Comparison of ENCODE assay signal across 30 cellular contexts in genomic region chr11:17561111-17561415, GRCh38. TPM values are rescaled to one million over a fixed set of nuclear protein-coding genes. Genes with fewer than 3 reads are reported as not detected.
"Had no signal": no experiment of that assay in that cellular context is flagged by ENCODE, and none has a peak within 500 bp of the region (broad histone marks: within the 10 kb centered on the region; RNA-seq: fewer than 3 reads in every experiment).

No MANE protein-coding gene starts in this region.

- H3K9me3 Mint-ChIP-seq: activated CD4-positive, alpha-beta memory T cell treated with anti-CD3 and anti-CD28 coated beads for 36 hours; activated CD4-positive, alpha-beta T cell treated with anti-CD3 and anti-CD28 coated beads, Interleukin-2, amount 10 ng/mL, durations not matched to agents 24 days and 14 days; activated naive CD4-positive, alpha-beta T cell treated with anti-CD3 and anti-CD28 coated beads for 36 hours; activated naive CD4-positive, alpha-beta T cell treated with anti-CD3 and anti-CD28 coated beads, Interleukin-2, amount 50 U/mL, for 24 hours; activated naive CD8-positive, alpha-beta T cell treated with anti-CD3 and anti-CD28 coated beads for 36 hours; activated naive CD8-positive, alpha-beta T cell treated with anti-CD3 and anti-CD28 coated beads, Interleukin-2, amount 50 U/mL, for 24 hours; activated T-cell treated with anti-CD3 and anti-CD28 coated beads, Interleukin-2, amount 50 U/mL, for 4 hours; activated T-helper 17 cell treated with anti-CD3 and anti-CD28 coated beads, Interleukin-2, amount 50 U/mL, for 72 hours; dendritic cell treated with granulocyte-macrophage colony-stimulating factor and Interleukin-4, amounts not matched to agents 40 ng/mL and 50 ng/mL, for 4 days; endodermal cell had no signal

- H3K4me1 ChIP-seq: adrenal gland, body of pancreas, esophagus muscularis mucosa, foreskin keratinocyte, gastrocnemius medialis had no signal

- H3K4me3 ChIP-seq: adrenal gland, body of pancreas, dorsolateral prefrontal cortex, esophagus muscularis mucosa, gastrocnemius medialis had no signal

- H3K27me3 Mint-ChIP-seq: activated CD4-positive, alpha-beta T cell treated with anti-CD3 and anti-CD28 coated beads, Interleukin-2, amount 10 ng/mL, durations not matched to agents 24 days and 14 days; dendritic cell treated with granulocyte-macrophage colony-stimulating factor and Interleukin-4, amounts not matched to agents 40 ng/mL and 50 ng/mL, for 4 days had no signal

- H3K27ac Mint-ChIP-seq: activated CD4-positive, alpha-beta memory T cell treated with anti-CD3 and anti-CD28 coated beads for 36 hours; activated CD4-positive, alpha-beta T cell treated with anti-CD3 and anti-CD28 coated beads for 36 hours; activated CD4-positive, alpha-beta T cell treated with anti-CD3 and anti-CD28 coated beads, Interleukin-2, amount 10 ng/mL, durations not matched to agents 24 days and 14 days; activated CD8-positive, alpha-beta T cell treated with anti-CD3 and anti-CD28 coated beads, Interleukin-2, amount 10 ng/mL, durations not matched to agents 7 days and 5 days; activated naive CD4-positive, alpha-beta T cell treated with anti-CD3 and anti-CD28 coated beads for 36 hours; activated naive CD4-positive, alpha-beta T cell treated with anti-CD3 and anti-CD28 coated beads, Interleukin-2, amount 50 U/mL, for 24 hours; activated naive CD8-positive, alpha-beta T cell treated with anti-CD3 and anti-CD28 coated beads for 36 hours; activated naive CD8-positive, alpha-beta T cell treated with anti-CD3 and anti-CD28 coated beads, Interleukin-2, amount 50 U/mL, for 24 hours; activated T-helper 17 cell treated with anti-CD3 and anti-CD28 coated beads, Interleukin-2, amount 50 U/mL, for 72 hours; dendritic cell treated with granulocyte-macrophage colony-stimulating factor and Interleukin-4, amounts not matched to agents 40 ng/mL and 50 ng/mL, for 4 days; endodermal cell had no signal

- H3K27me3 ChIP-seq: body of pancreas, foreskin keratinocyte, gastrocnemius medialis had no signal

- H3K4me3 Mint-ChIP-seq: activated CD4-positive, alpha-beta memory T cell treated with anti-CD3 and anti-CD28 coated beads for 36 hours; activated CD4-positive, alpha-beta T cell treated with anti-CD3 and anti-CD28 coated beads for 36 hours; activated CD4-positive, alpha-beta T cell treated with anti-CD3 and anti-CD28 coated beads, Interleukin-2, amount 10 ng/mL, durations not matched to agents 24 days and 14 days; activated CD8-positive, alpha-beta T cell treated with anti-CD3 and anti-CD28 coated beads, Interleukin-2, amount 10 ng/mL, durations not matched to agents 7 days and 5 days; activated naive CD4-positive, alpha-beta T cell treated with anti-CD3 and anti-CD28 coated beads for 36 hours; activated naive CD4-positive, alpha-beta T cell treated with anti-CD3 and anti-CD28 coated beads, Interleukin-2, amount 50 U/mL, for 24 hours; activated naive CD8-positive, alpha-beta T cell treated with anti-CD3 and anti-CD28 coated beads for 36 hours; activated naive CD8-positive, alpha-beta T cell treated with anti-CD3 and anti-CD28 coated beads, Interleukin-2, amount 50 U/mL, for 24 hours; activated T-cell treated with anti-CD3 and anti-CD28 coated beads, Interleukin-2, amount 50 U/mL, for 4 hours; activated T-helper 17 cell treated with anti-CD3 and anti-CD28 coated beads, Interleukin-2, amount 50 U/mL, for 72 hours; dendritic cell treated with granulocyte-macrophage colony-stimulating factor and Interleukin-4, amounts not matched to agents 40 ng/mL and 50 ng/mL, for 4 days; endodermal cell had no signal

- H3K36me3 ChIP-seq: adrenal gland, esophagus muscularis mucosa, gastrocnemius medialis had no signal

- H3K4me1 Mint-ChIP-seq: activated CD4-positive, alpha-beta T cell treated with anti-CD3 and anti-CD28 coated beads for 36 hours; activated CD4-positive, alpha-beta T cell treated with anti-CD3 and anti-CD28 coated beads, Interleukin-2, amount 10 ng/mL, durations not matched to agents 24 days and 14 days; activated naive CD4-positive, alpha-beta T cell treated with anti-CD3 and anti-CD28 coated beads, Interleukin-2, amount 50 U/mL, for 24 hours; activated naive CD8-positive, alpha-beta T cell treated with anti-CD3 and anti-CD28 coated beads for 36 hours; activated naive CD8-positive, alpha-beta T cell treated with anti-CD3 and anti-CD28 coated beads, Interleukin-2, amount 50 U/mL, for 24 hours; activated T-helper 17 cell treated with anti-CD3 and anti-CD28 coated beads, Interleukin-2, amount 50 U/mL, for 72 hours had no signal

- H3K27ac ChIP-seq: adrenal gland, body of pancreas, dorsolateral prefrontal cortex, esophagus muscularis mucosa, foreskin keratinocyte, gastrocnemius medialis had no signal

- DNase-seq: activated CD4-positive, alpha-beta memory T cell treated with anti-CD3 and anti-CD28 coated beads for 36 hours; activated CD4-positive, alpha-beta T cell treated with anti-CD3 and anti-CD28 coated beads for 36 hours; activated CD4-positive, alpha-beta T cell treated with anti-CD3 and anti-CD28 coated beads, Interleukin-2, amount 10 ng/mL, durations not matched to agents 24 days and 14 days; activated CD4-positive, CD25-positive, alpha-beta regulatory T cell; activated CD4-positive, CD25-positive, alpha-beta regulatory T cell treated with anti-CD3 and anti-CD28 coated beads, Interleukin-2, amount 50 U/mL, for 72 hours; activated CD8-positive, alpha-beta T cell treated with anti-CD3 and anti-CD28 coated beads, Interleukin-2, amount 10 ng/mL, durations not matched to agents 7 days and 5 days; activated effector memory CD4-positive, alpha-beta T cell treated with Interleukin-2 at 50 U/mL for 16 hours; activated naive CD4-positive, alpha-beta T cell treated with anti-CD3 and anti-CD28 coated beads for 36 hours; activated naive CD8-positive, alpha-beta T cell treated with anti-CD3 and anti-CD28 coated beads for 36 hours; activated naive CD8-positive, alpha-beta T cell treated with anti-CD3 and anti-CD28 coated beads, Interleukin-2, amount 50 U/mL, for 24 hours; activated T-cell treated with anti-CD3 and anti-CD28 coated beads, Interleukin-2, amount 50 U/mL, for 4 hours; adrenal gland; amygdala; body of pancreas; caudate nucleus; effector memory CD4-positive, alpha-beta T cell; erythroblast; foreskin keratinocyte; gastrocnemius medialis; glutamatergic neuron; T-helper 2 cell had no signal

- ATAC-seq: activated CD4-positive, alpha-beta T cell treated with anti-CD3 and anti-CD28 coated beads for 36 hours; activated CD8-positive, alpha-beta T cell treated with anti-CD3 and anti-CD28 coated beads, Interleukin-2, amount 10 ng/mL, durations not matched to agents 7 days and 5 days; activated naive CD8-positive, alpha-beta T cell treated with anti-CD3 and anti-CD28 coated beads, Interleukin-2, amount 50 U/mL, for 24 hours; activated T-cell treated with anti-CD3 and anti-CD28 coated beads, Interleukin-2, amount 50 U/mL, for 4 hours; activated T-helper 17 cell treated with anti-CD3 and anti-CD28 coated beads, Interleukin-2, amount 50 U/mL, for 72 hours; body of pancreas; foreskin keratinocyte; gastrocnemius medialis had no signal

- H3K9me3 ChIP-seq: adrenal gland, body of pancreas, esophagus muscularis mucosa, gastrocnemius medialis had no signal

- H3K36me3 Mint-ChIP-seq: activated CD4-positive, alpha-beta memory T cell treated with anti-CD3 and anti-CD28 coated beads for 36 hours; activated naive CD4-positive, alpha-beta T cell treated with anti-CD3 and anti-CD28 coated beads, Interleukin-2, amount 50 U/mL, for 24 hours; activated naive CD8-positive, alpha-beta T cell treated with anti-CD3 and anti-CD28 coated beads for 36 hours had no signal

RNA-seq across cellular contexts. Expression of gene OTOG, which starts 14.0 kb away (rescaled TPM):
- total RNA-seq: activated CD4-positive, alpha-beta memory T cell treated with anti-CD3 and anti-CD28 coated beads for 36 hours; activated CD4-positive, alpha-beta T cell treated with anti-CD3 and anti-CD28 coated beads for 36 hours; activated CD4-positive, alpha-beta T cell treated with anti-CD3 and anti-CD28 coated beads, Interleukin-2, amount 10 ng/mL, durations not matched to agents 24 days and 14 days; activated CD8-positive, alpha-beta T cell treated with anti-CD3 and anti-CD28 coated beads, Interleukin-2, amount 10 ng/mL, durations not matched to agents 7 days and 5 days; activated naive CD4-positive, alpha-beta T cell treated with anti-CD3 and anti-CD28 coated beads for 36 hours; activated naive CD8-positive, alpha-beta T cell treated with anti-CD3 and anti-CD28 coated beads for 36 hours; activated T-cell treated with anti-CD3 and anti-CD28 coated beads, Interleukin-2, amount 50 U/mL, for 4 hours; activated T-helper 17 cell treated with anti-CD3 and anti-CD28 coated beads, Interleukin-2, amount 50 U/mL, for 72 hours; adrenal gland; aorta; body of pancreas; chondrocyte; esophagus muscularis mucosa; foreskin keratinocyte; gastrocnemius medialis; T-helper 1 cell treated with Interleukin-12 subunit alpha and Interleukin-12 subunit beta and Interleukin-4 antibody, amounts not matched to agents 30 ng/mL and 1 ng/mL, for 36 hours had no signal
- polyA plus RNA-seq: adrenal gland, aorta, foreskin keratinocyte had no signal

RNA-seq across cellular contexts. Expression of gene USH1C, which starts 16.8 kb away (rescaled TPM):
- total RNA-seq: activated CD4-positive, alpha-beta memory T cell treated with anti-CD3 and anti-CD28 coated beads for 36 hours; activated CD4-positive, alpha-beta T cell treated with anti-CD3 and anti-CD28 coated beads for 36 hours; activated CD4-positive, alpha-beta T cell treated with anti-CD3 and anti-CD28 coated beads, Interleukin-2, amount 10 ng/mL, durations not matched to agents 24 days and 14 days; activated CD8-positive, alpha-beta T cell treated with anti-CD3 and anti-CD28 coated beads, Interleukin-2, amount 10 ng/mL, durations not matched to agents 7 days and 5 days; activated naive CD4-positive, alpha-beta T cell treated with anti-CD3 and anti-CD28 coated beads for 36 hours; activated naive CD8-positive, alpha-beta T cell treated with anti-CD3 and anti-CD28 coated beads for 36 hours; activated T-cell treated with anti-CD3 and anti-CD28 coated beads, Interleukin-2, amount 50 U/mL, for 4 hours; activated T-helper 17 cell treated with anti-CD3 and anti-CD28 coated beads, Interleukin-2, amount 50 U/mL, for 72 hours; aorta; esophagus muscularis mucosa; foreskin keratinocyte; T-helper 1 cell treated with Interleukin-12 subunit alpha and Interleukin-12 subunit beta and Interleukin-4 antibody, amounts not matched to agents 30 ng/mL and 1 ng/mL, for 36 hours had no signal
- polyA plus RNA-seq: foreskin keratinocyte had no signal
